17 cellular contexts compared by ENCODE assay signal in genomic region chr9:93234600-93234999, GRCh38. TPM values are rescaled to one million over a fixed set of nuclear protein-coding genes. Genes with fewer than 3 reads are reported as not detected.
DNase-seq lines count a peak whose midpoint lies in the region; ATAC-seq, FAIRE-seq and TF ChIP-seq lines count a peak whose summit lies in the region.
"Had no signal": no experiment of that assay in that cellular context is flagged by ENCODE, and none has a peak within 500 bp of the region (broad histone marks: within the 10 kb centered on the region; RNA-seq: fewer than 3 reads in every experiment).

No MANE protein-coding gene starts in this region.

- TF ChIP-seq CTCF in heart right ventricle (IDR thresholded peaks at IDR 0.05), result no peak
- no peak for TF ChIP-seq CTCF in nephron (IDR thresholded peaks at IDR 0.05; ENCODE audit: unreplicated experiment in 3 of 3)
- no peak for TF ChIP-seq CTCF in gastrocnemius medialis (IDR thresholded peaks at IDR 0.05 in 4 of 5, conservative IDR thresholded peaks at IDR 0.05 in 1 of 5)

- H3K36me3 ChIP-seq in heart right ventricle (peaks cover 0 to 6% (median 0%) of the 10 kb centered on the region in 9 donors), gastrocnemius medialis (no peaks in the 10 kb centered on the region)

- peak; percentile 22 for ATAC-seq in left ventricle myocardium superior
- no peak for ATAC-seq in heart right ventricle
- ATAC-seq in gastrocnemius medialis, result peak; percentile 35 to 66
- no peak for ATAC-seq in GM18873 (IDR thresholded peaks at IDR 0.05; ENCODE audit: low FRiP score, unreplicated experiment)

- TF ChIP-seq POLR2A in gastrocnemius medialis (IDR thresholded peaks at IDR 0.05) (no peak), GM12891 (IDR thresholded peaks at IDR 0.05; ENCODE audit: low read depth, low read length) (no peak)

- intact Hi-C loops in left ventricle myocardium superior (cut with micrococcal nuclease) (no loop called here), heart right ventricle (cut with DNase I) (no loop called here), gastrocnemius medialis (cut with DNase I; ENCODE audit: low total_unique reads) (no loop called here)

- no peaks in the 10 kb centered on the region for H3K36me3 Mint-ChIP-seq in nephron (ENCODE audit: low read depth)

- DNase-seq in left ventricle myocardium superior (peak; percentile 65), heart right ventricle (no peak), gastrocnemius medialis (peak; percentile 45 to 69), HPDE6-E6E7 (ENCODE audit: extremely low spot score) (no peak), GM12891 (ENCODE audit: insufficient read length, low spot score) (no peak)
- DNase-seq: C1 segment of cervical spinal cord; Calu3; CD4-positive, alpha-beta T cell; DMS 273 treated with DMSO at 0.1 percent for 48 hours; GOT3; H9 had no signal

- H3K27me3 Mint-ChIP-seq in nephron (ENCODE audit: low read depth), result no peaks in the 10 kb centered on the region

- H3K9me3 Mint-ChIP-seq in nephron, result no peaks in the 10 kb centered on the region
- H3K9me3 Mint-ChIP-seq: H9 had no signal

- no peak overlapping the region for H3K4me3 Mint-ChIP-seq in nephron
- H3K4me3 Mint-ChIP-seq: B cell; CD4-positive, alpha-beta T cell; H9 had no signal

- no peak overlapping the region for H3K27ac ChIP-seq in heart right ventricle
- peak overlapping the region in 1 of 4 donors; percentile 35 for H3K27ac ChIP-seq in gastrocnemius medialis

- H3K27me3 ChIP-seq in heart right ventricle (peaks cover 0 to 68% (median 0%) of the 10 kb centered on the region in 7 donors), gastrocnemius medialis (no peaks in the 10 kb centered on the region)

- 72 to 78% methylated on average over 15 of the region's 15 CpGs for WGBS in heart right ventricle, 2 donors

- no peaks in the 10 kb centered on the region for H3K9me3 ChIP-seq in heart right ventricle
- no peaks in the 10 kb centered on the region for H3K9me3 ChIP-seq in gastrocnemius medialis

- H3K4me1 Mint-ChIP-seq in nephron, result peaks cover 30% of the 10 kb centered on the region
- H3K4me1 Mint-ChIP-seq: B cell had no signal

- peaks cover 3 to 53% (median 18%) of the 10 kb centered on the region in 9 donors for H3K4me1 ChIP-seq in heart right ventricle
- peaks cover 13% of the 10 kb centered on the region in 2 donors for H3K4me1 ChIP-seq in gastrocnemius medialis

- in situ Hi-C loops in gastrocnemius medialis (cut with MboI; ENCODE audit: low sequenced_read_pairs in 4 of 4), result no loop called here

- no peak for FAIRE-seq in GM12891 (lab: Jason Lieb, UNC)
- FAIRE-seq: A204.1, GM12892, GM19239 had no signal

- H3K27ac Mint-ChIP-seq in nephron, result peak overlapping the region in 2 of 3 experiments; percentile 84 to 92
- H3K27ac Mint-ChIP-seq: B cell; CD4-positive, alpha-beta T cell had no signal

- H3K4me3 ChIP-seq in heart right ventricle (no peak overlapping the region), gastrocnemius medialis (no peak overlapping the region)

TF ChIP-seq in GM12891, 5 proteins besides CTCF, POLR2A, EP300 and RAD21:
- TF ChIP-seq PAX5 (IDR thresholded peaks at IDR 0.05; ENCODE audit: insufficient read depth, low read length, severe bottlenecking) (no peak), POLR2AphosphoS5 (IDR thresholded peaks at IDR 0.05; ENCODE audit: low read depth, low read length) (no peak), TAF1 (IDR thresholded peaks at IDR 0.05; ENCODE audit: low read depth, low read length) (no peak), POU2F2 (IDR thresholded peaks at IDR 0.05; ENCODE audit: low read depth, low read length) (no peak), SPI1 (IDR thresholded peaks at IDR 0.05; ENCODE audit: low read depth, low read length) (no peak)
TF ChIP-seq in GM12891: peak in this region for 0.

RNA-seq across cellular contexts. Expression of gene WNK2, which starts 50.7 kb away (rescaled TPM):
- total RNA-seq in left ventricle myocardium superior, result 250 TPM
- 100 to 1,000 TPM; 138 to 236 (median 200) TPM for total RNA-seq in heart right ventricle
- 100 to 1,000 TPM in 1 of 2 donors, 10 to 100 TPM in 1; 16.6 to 115 TPM for polyA plus RNA-seq in heart right ventricle
- total RNA-seq in gastrocnemius medialis, result 10 to 100 TPM; 11.3 to 43.0 (median 24.7) TPM
- polyA plus RNA-seq in GM12891 (2012; ENCODE audit: low read depth, missing spikeins), result not detected
- total RNA-seq: B cell had no signal

Comparison
In these comparisons a context has a peak if more than half of its experiments do, and no peak if none do; other contexts are left out.
1. ATAC-seq: peak in left ventricle myocardium superior (single experiment) and gastrocnemius medialis (2 of 2); none in heart right ventricle (0 of 8) and GM18873 (single experiment).
2. DNase-seq: peak in left ventricle myocardium superior (single experiment) and gastrocnemius medialis (2 of 2); none in heart right ventricle (0 of 2), HPDE6-E6E7 (single experiment) and GM12891 (single experiment).